15 cellular contexts compared by ENCODE assay signal in the genomic region with DNA sequence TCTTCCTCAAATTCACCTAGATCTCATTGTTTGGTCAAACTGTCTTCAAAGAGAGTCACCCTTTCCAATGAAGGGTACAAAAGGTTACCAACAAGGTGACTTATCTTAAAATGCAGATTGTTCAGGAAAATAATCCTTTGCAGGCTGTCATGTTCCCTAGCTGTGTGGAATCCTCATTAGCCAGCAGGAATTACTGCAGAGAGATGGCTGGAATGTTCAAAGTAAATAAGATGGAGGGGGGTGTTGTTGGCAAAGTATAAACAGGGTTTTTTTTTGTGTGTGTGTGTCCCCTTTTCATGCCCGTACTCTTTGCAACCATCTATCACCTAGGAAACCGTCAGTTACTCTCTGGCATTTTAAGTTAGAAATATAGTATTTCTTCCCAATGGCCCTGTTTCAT. TPM values are rescaled to one million over a fixed set of nuclear protein-coding genes. Genes with fewer than 3 reads are reported as not detected.
A peak's percentile ranks its signal among the peaks of the same experiment; 100 is the strongest.
DNase-seq lines count a peak whose midpoint lies in the region; ATAC-seq and TF ChIP-seq lines count a peak whose summit lies in the region.
"Had no signal": no experiment of that assay in that cellular context is flagged by ENCODE, and none has a peak within 500 bp of the region (broad histone marks: within the 10 kb centered on the region; RNA-seq: fewer than 3 reads in every experiment).

No MANE protein-coding gene starts in this region.

- H3K9me2 ChIP-seq in GM23248 (ENCODE audit: insufficient read depth), result no peaks in the 10 kb centered on the region

- H3K4me1 ChIP-seq in CD4-positive, alpha-beta memory T cell (ENCODE audit: insufficient read depth, low read length), result peaks cover 60% of the 10 kb centered on the region
- H3K4me1 ChIP-seq in body of pancreas (peaks cover 24% of the 10 kb centered on the region), GM23248 (ENCODE audit: insufficient read depth) (peaks cover 36% of the 10 kb centered on the region)
- H3K4me1 ChIP-seq: BE2C had no signal

- no peak for TF ChIP-seq CTCF in Calu3 (IDR thresholded peaks at IDR 0.05; ENCODE audit: unreplicated experiment)
- TF ChIP-seq CTCF in body of pancreas (IDR thresholded peaks at IDR 0.05), result no peak
- TF ChIP-seq CTCF in natural killer cell (IDR thresholded peaks at IDR 0.05), result no peak

- in situ Hi-C loops in GM23248 (cut with MboI), result no loop called here

- POLR2A ChIA-PET in CD4-positive, alpha-beta memory T cell (lab: Charles Lee; ENCODE audit: partially characterized antibody), result interaction anchor here (1.5 to 2.2 kb wide), 2 partner anchors 13 to 155 kb away, joined by 4 to 17 read pairs; no protein-coding TSS in a partner anchor

- peaks cover 40 to 74% (median 55%) of the 10 kb centered on the region in 4 donors for H3K4me1 Mint-ChIP-seq in CD4-positive, alpha-beta memory T cell
- H3K4me1 Mint-ChIP-seq in Calu3 (ENCODE audit: low read depth, unreplicated experiment) (peaks cover 31% of the 10 kb centered on the region), natural killer cell (peaks cover 95 to 97% of the 10 kb centered on the region in 2 donors)

- TF ChIP-seq POLR2A in body of pancreas (IDR thresholded peaks at IDR 0.05), result no peak

- intact Hi-C loops in CD4-positive, alpha-beta memory T cell (cut with micrococcal nuclease), result no loop called here
- intact Hi-C loops in Calu3 (cut with micrococcal nuclease; ENCODE audit: unreplicated experiment), result no loop called here
- intact Hi-C loops in body of pancreas (cut with DNase I), result no loop called here
- intact Hi-C loops in natural killer cell (cut with micrococcal nuclease), result loop anchor here (2.0 kb wide), 1 partner anchor 141 kb away; no protein-coding TSS in a partner anchor

- H3K27ac ChIP-seq in CD4-positive, alpha-beta memory T cell (ENCODE audit: low read depth, low read length), result no peak overlapping the region
- H3K27ac ChIP-seq in body of pancreas, result peak overlapping the region in 3 of 4 donors; percentile 6 to 62 (median 16)
- no peak overlapping the region for H3K27ac ChIP-seq in GM23248

- H3K9ac ChIP-seq in GM23248, result no peak overlapping the region

- H4K20me1 ChIP-seq in GM23248 (ENCODE audit: insufficient read depth), result no peaks in the 10 kb centered on the region

- no peaks in the 10 kb centered on the region for H3K9me3 Mint-ChIP-seq in CD4-positive, alpha-beta memory T cell
- no peaks in the 10 kb centered on the region for H3K9me3 Mint-ChIP-seq in Calu3 (ENCODE audit: low read depth, unreplicated experiment)
- H3K9me3 Mint-ChIP-seq in natural killer cell, result no peaks in the 10 kb centered on the region

- 0 out of 2 replicates have a peak, but pooled peaks cover 24% of the 10 kb centered on the region for H3K79me2 ChIP-seq in GM23248 (ENCODE audit: insufficient read depth)

- H3F3A ChIP-seq in GM23248 (ENCODE audit: insufficient read depth), result peaks cover 15% of the 10 kb centered on the region

- no peak overlapping the region for H3K4me2 ChIP-seq in GM23248 (ENCODE audit: unreplicated experiment)

- CTCF ChIA-PET in CD4-positive, alpha-beta memory T cell (lab: Charles Lee; ENCODE audit: partially characterized antibody), result no interaction called here
- CTCF ChIA-PET in Calu3 (lab: Charles Lee), result no interaction called here

- 54 to 58% methylated on average over 2 of the region's 2 CpGs for WGBS in body of pancreas, 2 donors
- WGBS in GM23248 (ENCODE audit: low coverage in 1 of 2, low lambda C conversion rate in 2 of 2, missing lambda C conversion rate in 2 of 2), 2 experiments, result 77 to 84% methylated on average over 2 of the region's 2 CpGs

- peak overlapping the region in 4 of 8 donors; percentile 3 to 72 (median 46) for H3K4me3 Mint-ChIP-seq in CD4-positive, alpha-beta memory T cell
- H3K4me3 Mint-ChIP-seq in Calu3 (ENCODE audit: low read depth, unreplicated experiment), result no peak overlapping the region
- peak overlapping the region; percentile 71 for H3K4me3 Mint-ChIP-seq in natural killer cell

- DNase-seq in CD4-positive, alpha-beta memory T cell, result no peak
- DNase-seq in Calu3 (no peak), body of pancreas (no peak), natural killer cell (no peak), NCI-H526 (lab: John Stamatoyannopoulos, UW) (no peak), GM23248 (no peak)
- DNase-seq: activated CD4-positive, alpha-beta T cell treated with anti-CD3 and anti-CD28 coated beads for 1 hour; BE2C; heart left ventricle; kidney; NCI-H1436 treated with DMSO at 0.1 percent for 48 hours; NCI-H2227 treated with DMSO at 0.1 percent for 48 hours; stimulated activated CD4-positive, alpha-beta T cell treated with anti-CD3 and anti-CD28 coated beads, Interleukin-4, amount 100 ng/mL, for 1 hour; transverse colon had no signal

- H3K27ac Mint-ChIP-seq in CD4-positive, alpha-beta memory T cell, result peak overlapping the region in 5 of 7 donors; percentile 12 to 73 (median 46)
- H3K27ac Mint-ChIP-seq in Calu3 (ENCODE audit: unreplicated experiment) (peak overlapping the region; percentile 29), natural killer cell (peak overlapping the region; percentile 98 to 99)

- no peaks in the 10 kb centered on the region for H3K36me3 ChIP-seq in CD4-positive, alpha-beta memory T cell (ENCODE audit: insufficient read depth, low read length)
- H3K36me3 ChIP-seq in body of pancreas (replicated peaks in 1 of 2; ENCODE audit: insufficient read depth in 1 of 2, low read depth in 2 of 2), result no peaks in the 10 kb centered on the region
- H3K36me3 ChIP-seq in GM23248 (ENCODE audit: low read depth), result no peaks in the 10 kb centered on the region
- H3K36me3 ChIP-seq: BE2C, heart left ventricle, transverse colon had no signal

- no peaks in the 10 kb centered on the region for H3K27me3 Mint-ChIP-seq in CD4-positive, alpha-beta memory T cell
- H3K27me3 Mint-ChIP-seq in Calu3 (ENCODE audit: unreplicated experiment) (no peaks in the 10 kb centered on the region), natural killer cell (ENCODE audit: low read depth in 2 of 2) (no peaks in the 10 kb centered on the region)

- no TSS peak for BruUV-seq in Calu3 (replicated peaks; lab: Mats Ljungman, UMichigan)

- H3K9me3 ChIP-seq in CD4-positive, alpha-beta memory T cell (ENCODE audit: control insufficient read depth in 1 of 2, low read length in 2 of 2), result no peaks in the 10 kb centered on the region
- H3K9me3 ChIP-seq in body of pancreas (no peaks in the 10 kb centered on the region), GM23248 (ENCODE audit: low read depth) (no peaks in the 10 kb centered on the region)
- H3K9me3 ChIP-seq: BE2C, heart left ventricle, transverse colon had no signal

- H3K27me3 ChIP-seq in CD4-positive, alpha-beta memory T cell (ENCODE audit: insufficient read depth, low read length), result no peaks in the 10 kb centered on the region
- H3K27me3 ChIP-seq in body of pancreas (no peaks in the 10 kb centered on the region), GM23248 (replicated peaks; ENCODE audit: insufficient read depth) (no peaks in the 10 kb centered on the region)
- H3K27me3 ChIP-seq: BE2C, heart left ventricle, transverse colon had no signal

- peak; percentile 58 for ATAC-seq in body of pancreas
- ATAC-seq in natural killer cell, result no peak
- ATAC-seq in GM18909 (IDR thresholded peaks at IDR 0.05; ENCODE audit: poor library complexity, unreplicated experiment), result no peak
- ATAC-seq: heart left ventricle had no signal

- no peak overlapping the region for H3K4me3 ChIP-seq in CD4-positive, alpha-beta memory T cell (ENCODE audit: low read length in 2 of 2)
- H3K4me3 ChIP-seq in body of pancreas (no peak overlapping the region), GM23248 (no peak overlapping the region)
- H3K4me3 ChIP-seq: transverse colon had no signal

- H2AFZ ChIP-seq in GM23248, result no peak overlapping the region

- H3K36me3 Mint-ChIP-seq in CD4-positive, alpha-beta memory T cell, result peaks cover 4 to 6% of the 10 kb centered on the region in 2 donors
- H3K36me3 Mint-ChIP-seq in Calu3 (ENCODE audit: insufficient read depth, unreplicated experiment), result peaks cover 43% of the 10 kb centered on the region
- H3K36me3 Mint-ChIP-seq in natural killer cell, result no peaks in the 10 kb centered on the region

RNA-seq across cellular contexts. Expression of a gene that starts 6.5 kb away (rescaled TPM):
- total RNA-seq in CD4-positive, alpha-beta memory T cell, result 10 to 100 TPM; 42.7 to 47.4 TPM
- polyA plus RNA-seq in CD4-positive, alpha-beta memory T cell, result 10 to 100 TPM; 17.2 to 38.5 TPM
- total RNA-seq in Calu3 (2022), result 18.2 and 28.1 TPM in 2 replicates
- 10 to 100 TPM; 22.8 to 58.3 TPM for total RNA-seq in body of pancreas
- 100 to 1,000 TPM; 106 to 110 (median 107) TPM for total RNA-seq in natural killer cell
- total RNA-seq in GM23248 (2014; rRNA removed; shearing (Covaris generic)), result 4.2 and 4.3 TPM in 2 replicates
- polyA plus RNA-seq in GM23248 (2016; fragmentation: Nextera tagmentation; extraction: Ambion mirVana), result 2.9 and 3.0 TPM in 2 replicates

Comparison
In these comparisons a context has a peak if more than half of its experiments do, and no peak if none do; other contexts are left out.
1. H3K27ac ChIP-seq: peak in body of pancreas (3 of 4); none in CD4-positive, alpha-beta memory T cell (single experiment) and GM23248 (single experiment).
2. H3K27ac Mint-ChIP-seq: peak in every context shown above with its lines; median percentile 98 in natural killer cell; 46 in CD4-positive, alpha-beta memory T cell; 29 in Calu3.